In genomic region chr2:88350262-88350640, GRCh38 we compare ENCODE assay signal across 11 cellular contexts.
A peak's percentile ranks its signal among the peaks of the same experiment; 100 is the strongest.
DNase-seq lines count a peak whose midpoint lies in the region; ATAC-seq and TF ChIP-seq lines count a peak whose summit lies in the region.
"Had no signal": no experiment of that assay in that cellular context is flagged by ENCODE, and none has a peak within 500 bp of the region (broad histone marks: within the 10 kb centered on the region; RNA-seq: fewer than 3 reads in every experiment).

No MANE protein-coding gene starts in this region.

- H3K27ac ChIP-seq in skin epidermis (peak overlapping the region in 2 of 21 experiments; percentile 63 to 81), Karpas-422 (ENCODE audit: low read length) (no peak overlapping the region)

- no peak for TF ChIP-seq CTCF in kidney epithelial cell (IDR thresholded peaks at IDR 0.05; ENCODE audit: insufficient read depth, low read length, poor library complexity, severe bottlenecking)

- H3K27me3 ChIP-seq in kidney epithelial cell (ENCODE audit: control insufficient read depth, insufficient read depth, low read length) (no peaks in the 10 kb centered on the region), Karpas-422 (ENCODE audit: low read length) (no peaks in the 10 kb centered on the region)

- H3K4me3 ChIP-seq in kidney epithelial cell (ENCODE audit: low read depth, low read length) (peak overlapping the region; percentile 40), skin epidermis (peak overlapping the region in 4 of 7 experiments; percentile 0 to 33 (median 20)), Karpas-422 (ENCODE audit: low read length) (no peak overlapping the region)

- no peak for ATAC-seq in activated T-helper 17 cell treated with anti-CD3 and anti-CD28 coated beads, Interleukin-2, amount 50 U/mL, for 72 hours (replicated peaks)

- H3K9me3 Mint-ChIP-seq in activated T-helper 17 cell treated with anti-CD3 and anti-CD28 coated beads, Interleukin-2, amount 50 U/mL, for 72 hours: no peaks in the 10 kb centered on the region
- H3K9me3 Mint-ChIP-seq: activated naive CD4-positive, alpha-beta T cell treated with anti-CD3 and anti-CD28 coated beads, Interleukin-2, amount 10 ng/mL, durations not matched to agents 7 days and 5 days; dendritic cell treated with granulocyte-macrophage colony-stimulating factor and Interleukin-4, amounts not matched to agents 40 ng/mL and 50 ng/mL, for 4 days had no signal

- no peaks in the 10 kb centered on the region for H3K9me2 ChIP-seq in Karpas-422 (replicated peaks; ENCODE audit: insufficient read depth, low read length)

- H2AFZ ChIP-seq in Karpas-422 (ENCODE audit: low read length): no peak overlapping the region

- H3K36me3 ChIP-seq in kidney epithelial cell (ENCODE audit: control insufficient read depth, insufficient read depth, low read length) (no peaks in the 10 kb centered on the region), Karpas-422 (ENCODE audit: insufficient read depth, low read length) (no peaks in the 10 kb centered on the region)

- no peaks in the 10 kb centered on the region for H3K79me2 ChIP-seq in Karpas-422 (ENCODE audit: low read length)

- H3K4me1 ChIP-seq in Karpas-422 (ENCODE audit: low read length): no peaks in the 10 kb centered on the region

- no peaks in the 10 kb centered on the region for H4K20me1 ChIP-seq in Karpas-422 (ENCODE audit: insufficient read depth, low read depth, low read length)

- no peaks in the 10 kb centered on the region for H3K36me3 Mint-ChIP-seq in activated T-helper 17 cell treated with anti-CD3 and anti-CD28 coated beads, Interleukin-2, amount 50 U/mL, for 72 hours (ENCODE audit: low read depth)
- H3K36me3 Mint-ChIP-seq: activated naive CD4-positive, alpha-beta T cell treated with anti-CD3 and anti-CD28 coated beads, Interleukin-2, amount 10 ng/mL, durations not matched to agents 7 days and 5 days had no signal

- peaks cover 25% of the 10 kb centered on the region for H3K27me3 Mint-ChIP-seq in activated T-helper 17 cell treated with anti-CD3 and anti-CD28 coated beads, Interleukin-2, amount 50 U/mL, for 72 hours

- H3K4me1 Mint-ChIP-seq in activated T-helper 17 cell treated with anti-CD3 and anti-CD28 coated beads, Interleukin-2, amount 50 U/mL, for 72 hours: no peaks in the 10 kb centered on the region

- peak; percentile 24 for DNase-seq in NCI-H748 (lab: John Stamatoyannopoulos, UW; ENCODE audit: unreplicated experiment)
- no peak for DNase-seq in NCI-H748 treated with DMSO at 0.1 percent for 48 hours (lab: John Stamatoyannopoulos, UW)
- no peak for DNase-seq in kidney epithelial cell (ENCODE audit: low read depth)
- DNase-seq in SHP77 treated with DMSO at 0.1 percent for 48 hours (lab: John Stamatoyannopoulos, UW): no peak
- DNase-seq in kidney glomerular epithelial cell (lab: John Stamatoyannopoulos, UW): no peak
- no peak for DNase-seq in Karpas-422

- H3K9me3 ChIP-seq in Karpas-422 (ENCODE audit: low read length): no peaks in the 10 kb centered on the region

- no peak overlapping the region for H3K27ac Mint-ChIP-seq in activated T-helper 17 cell treated with anti-CD3 and anti-CD28 coated beads, Interleukin-2, amount 50 U/mL, for 72 hours
- H3K27ac Mint-ChIP-seq: activated naive CD4-positive, alpha-beta T cell treated with anti-CD3 and anti-CD28 coated beads, Interleukin-2, amount 10 ng/mL, durations not matched to agents 7 days and 5 days; dendritic cell treated with granulocyte-macrophage colony-stimulating factor and Interleukin-4, amounts not matched to agents 40 ng/mL and 50 ng/mL, for 4 days; HFFc6 had no signal

- peak overlapping the region; percentile 64 for H3K4me3 Mint-ChIP-seq in activated T-helper 17 cell treated with anti-CD3 and anti-CD28 coated beads, Interleukin-2, amount 50 U/mL, for 72 hours
- H3K4me3 Mint-ChIP-seq: dendritic cell treated with granulocyte-macrophage colony-stimulating factor and Interleukin-4, amounts not matched to agents 40 ng/mL and 50 ng/mL, for 4 days; HFFc6 had no signal

- H3K4me2 ChIP-seq in Karpas-422 (ENCODE audit: low read depth, low read length, poor library complexity, severe bottlenecking): no peak overlapping the region

- H3K9ac ChIP-seq in Karpas-422 (ENCODE audit: low read length): no peak overlapping the region
